15 cellular contexts compared by ENCODE assay signal in the genomic region with DNA sequence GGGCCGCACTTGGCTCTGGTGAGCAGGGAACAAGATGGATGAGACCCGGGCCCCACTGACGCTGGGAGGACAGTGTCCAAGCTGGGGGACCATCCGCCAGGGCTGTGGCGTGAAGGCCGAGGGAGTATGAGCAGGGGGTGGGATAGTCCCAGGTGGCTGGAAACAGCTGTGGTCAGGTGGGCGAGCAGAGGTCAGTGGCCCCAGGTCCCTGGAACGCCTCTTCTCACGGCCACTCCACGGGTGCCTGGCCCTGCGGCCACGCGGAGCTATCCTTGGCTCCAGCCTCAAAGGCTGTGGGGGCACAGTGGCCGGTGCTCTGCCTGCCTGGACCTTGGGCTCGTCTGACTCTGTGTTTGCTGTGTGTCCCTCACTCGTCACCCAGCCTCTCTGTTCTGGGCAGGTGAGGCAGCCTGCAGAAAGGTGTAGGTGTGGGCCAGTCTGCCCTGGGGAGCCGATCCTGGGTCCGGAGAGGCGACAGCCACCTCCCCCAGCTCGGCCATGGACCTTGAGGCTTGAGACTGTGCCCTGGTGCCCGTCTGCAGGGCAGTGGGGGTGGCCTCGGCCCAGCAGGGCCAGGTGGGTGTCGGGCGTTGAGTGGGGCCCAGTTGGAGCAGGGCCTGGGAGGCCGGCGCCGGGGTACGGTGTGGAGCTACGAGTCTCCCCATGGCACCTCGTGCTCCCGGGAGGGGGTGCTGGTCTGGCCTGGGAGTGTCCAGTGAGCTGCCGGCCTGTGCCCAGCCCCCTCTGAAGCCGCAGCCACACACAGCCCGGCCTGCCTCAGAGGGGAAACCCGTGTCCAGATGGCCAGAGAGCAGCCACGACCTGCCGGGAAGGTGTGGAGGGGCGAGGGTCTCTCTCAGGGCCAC. TPM values are rescaled to one million over a fixed set of nuclear protein-coding genes. Genes with fewer than 3 reads are reported as not detected.
DNase-seq lines count a peak whose midpoint lies in the region; ATAC-seq and TF ChIP-seq lines count a peak whose summit lies in the region.
"Had no signal": no experiment of that assay in that cellular context is flagged by ENCODE, and none has a peak within 500 bp of the region (broad histone marks: within the 10 kb centered on the region; RNA-seq: fewer than 3 reads in every experiment).

No MANE protein-coding gene starts in this region.

- H3K27me3 ChIP-seq in H7 (ENCODE audit: control insufficient read depth, insufficient read depth, low read length) (no peaks in the 10 kb centered on the region), Panc1 (ENCODE audit: control insufficient read depth, insufficient read depth, low read length) (no peaks in the 10 kb centered on the region), transverse colon (peaks cover 32% of the 10 kb centered on the region)

- H3K4me1 ChIP-seq in Panc1 (ENCODE audit: control insufficient read depth, insufficient read depth, low read length): peaks cover 47% of the 10 kb centered on the region
- peaks cover 23% of the 10 kb centered on the region for H3K4me1 ChIP-seq in mesodermal cell (ENCODE audit: control insufficient read depth, insufficient read depth, low read length, poor library complexity, severe bottlenecking)
- peaks cover 16 to 53% (median 29%) of the 10 kb centered on the region in 4 donors for H3K4me1 ChIP-seq in transverse colon

- H3K27ac ChIP-seq in Panc1 (ENCODE audit: low read length): peak overlapping the region; percentile 67
- peak overlapping the region; percentile 10 for H3K27ac ChIP-seq in mesodermal cell (ENCODE audit: low read depth, low read length, severe bottlenecking)
- H3K27ac ChIP-seq in transverse colon: peak overlapping the region; percentile 5 to 92 (median 70)
- H3K27ac ChIP-seq: C4-2B had no signal

- H3K4me3 ChIP-seq in H7 (ENCODE audit: insufficient read depth, low read depth, low read length) (no peak overlapping the region), Panc1 (ENCODE audit: low read depth in 2 of 2, low read length in 2 of 2) (no peak overlapping the region), mesodermal cell (ENCODE audit: extremely low read depth, insufficient read depth, low read length, poor library complexity, severe bottlenecking) (no peak overlapping the region), transverse colon (no peak overlapping the region)

- intact Hi-C loops in Panc1 (cut with micrococcal nuclease; ENCODE audit: unreplicated experiment) (no loop called here), transverse colon (cut with DNase I; ENCODE audit: low total_unique reads) (no loop called here), posterior vena cava (cut with DNase I) (no loop called here)

- TF ChIP-seq CTCF in Panc1 (IDR thresholded peaks at IDR 0.05): no peak
- no peak for TF ChIP-seq CTCF in transverse colon (IDR thresholded peaks at IDR 0.05)

- TF ChIP-seq EP300 in transverse colon (IDR thresholded peaks at IDR 0.05; ENCODE audit: low read depth): no peak

- WGBS in mesodermal cell (ENCODE audit: insufficient coverage in 2 of 2), 2 experiments: 81 to 83% methylated on average over 33 to 38 of the region's 38 CpGs
- WGBS in transverse colon (ENCODE audit: low coverage in 1 of 2), 2 donors: 60 to 70% methylated on average over 1 to 34 of the region's 38 CpGs

- in situ Hi-C loops in Panc1 (cut with HindIII; ENCODE audit: low pct_unique_long_range_greater_than_20kb, low sequenced_read_pairs) (no loop called here), transverse colon (cut with MboI; ENCODE audit: low pct_ligation_motif_present in 1 of 4, low pct_unique_long_range_greater_than_20kb in 1 of 4, low sequenced_read_pairs in 3 of 4) (no loop called here)

- ATAC-seq in Panc1: peak; percentile 46
- no peak for ATAC-seq in HG02870 (IDR thresholded peaks at IDR 0.05; ENCODE audit: unreplicated experiment)

- DNase-seq in H7 (peak; percentile 72), Panc1 (ENCODE audit: low read depth, low spot score) (no peak), transverse colon (no peak), posterior vena cava (ENCODE audit: low spot score) (no peak), glomerular visceral epithelial cell (ENCODE audit: extremely low spot score) (no peak)
- DNase-seq: DMS79, NCI-H1417, NCI-H187, NCI-H2107, NCI-H510A, NCI-H748 treated with DMSO at 0.1 percent for 48 hours, SIG-M5 had no signal

- POLR2A ChIA-PET in Panc1 (lab: Charles Lee): interaction anchor here (0.7 kb wide), 1 partner anchor 201 kb away, joined by 4 read pairs; no protein-coding TSS in a partner anchor

- H3K36me3 ChIP-seq in H7 (replicated peaks; ENCODE audit: control insufficient read depth, insufficient read depth, low read length) (no peaks in the 10 kb centered on the region), Panc1 (ENCODE audit: control insufficient read depth, insufficient read depth, low read length) (no peaks in the 10 kb centered on the region), mesodermal cell (ENCODE audit: control insufficient read depth, insufficient read depth, low read length) (no peaks in the 10 kb centered on the region), transverse colon (no peaks in the 10 kb centered on the region)

- TF ChIP-seq POLR2A in transverse colon (IDR thresholded peaks at IDR 0.05): no peak

- BruUV-seq in Panc1 (replicated peaks; lab: Mats Ljungman, UMichigan): no TSS peak

- CTCF ChIA-PET in Panc1 (lab: Charles Lee): interaction anchor here (0.7 kb wide), 2 partner anchors 19 to 75 kb away, joined by 3 to 6 read pairs; no protein-coding TSS in a partner anchor

- H3K9me3 ChIP-seq in Panc1 (ENCODE audit: control insufficient read depth, insufficient read depth, low read depth, low read length) (no peaks in the 10 kb centered on the region), mesodermal cell (ENCODE audit: control insufficient read depth, low read length) (no peaks in the 10 kb centered on the region), transverse colon (no peaks in the 10 kb centered on the region)

RNA-seq across cellular contexts. Expression of a gene that starts 10.0 kb away (rescaled TPM):
- total RNA-seq in H7 (2014; rRNA removed; shearing (Covaris generic)): 24.8 and 27.3 TPM in 2 replicates
- 31.1 TPM for total RNA-seq in Panc1 (2021; ENCODE audit: unreplicated experiment)
- 40.3 TPM for polyA plus RNA-seq in Panc1 (2012; ENCODE audit: insufficient read length)
- polyA plus RNA-seq in mesodermal cell (2013, experiment 1 of 2): 16.4 TPM
- polyA plus RNA-seq in mesodermal cell (2013, experiment 2 of 2): 11.9 TPM
- 10 to 100 TPM; 17.0 to 63.6 (median 39.5) TPM for total RNA-seq in transverse colon
- total RNA-seq in posterior vena cava: 10 to 100 TPM; 67.3 to 79.2 TPM

Comparison
In these comparisons a context has a peak if more than half of its experiments do, and no peak if none do; other contexts are left out.
1. H3K27ac ChIP-seq: peak in every context shown above with its lines; median percentile 70 in transverse colon; 67 in Panc1; 10 in mesodermal cell.